In the genomic region with DNA sequence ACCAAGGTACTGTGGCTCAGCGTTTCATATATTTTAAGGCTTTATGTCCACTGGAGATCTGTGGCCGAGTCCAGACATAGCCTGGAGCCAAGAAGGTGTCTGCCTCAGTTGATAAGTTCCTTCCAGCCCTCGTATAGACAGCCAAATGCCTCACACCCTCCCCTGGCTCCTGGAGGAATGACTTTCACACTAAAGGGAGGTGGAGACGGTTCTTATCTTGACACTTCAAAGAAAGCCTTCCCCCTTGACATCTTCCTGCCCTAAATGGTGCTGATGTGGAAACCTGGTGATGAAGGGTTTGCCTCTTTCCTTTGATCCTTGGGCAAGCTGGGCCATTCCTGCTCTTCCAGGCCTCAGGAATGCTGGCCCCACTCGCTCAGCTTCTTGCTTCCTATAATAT, we compare ENCODE assay signal across 22 cellular contexts.
"Had no signal": no experiment of that assay in that cellular context is flagged by ENCODE, and none has a peak within 500 bp of the region (broad histone marks: within the 10 kb centered on the region; RNA-seq: fewer than 3 reads in every experiment).

No MANE protein-coding gene starts in this region.

- H3K36me3 Mint-ChIP-seq: activated CD8-positive, alpha-beta memory T cell treated with anti-CD3 and anti-CD28 coated beads, Interleukin-2, amount 10 ng/mL, durations not matched to agents 7 days and 5 days; activated naive CD4-positive, alpha-beta T cell treated with anti-CD3 and anti-CD28 coated beads, Interleukin-2, amount 10 ng/mL, durations not matched to agents 7 days and 5 days; naive thymus-derived CD8-positive, alpha-beta T cell had no signal

- H3K36me3 ChIP-seq: lower lobe of right lung, ovary, prostate gland, spleen, thyroid gland had no signal

- DNase-seq: activated CD4-positive, alpha-beta T cell treated with anti-CD3 and anti-CD28 coated beads, Interleukin-2, amount 10 ng/mL, durations not matched to agents 24 days and 14 days; activated CD8-positive, alpha-beta memory T cell treated with anti-CD3 and anti-CD28 coated beads, Interleukin-2, amount 10 ng/mL, durations not matched to agents 7 days and 5 days; activated CD8-positive, alpha-beta T cell treated with anti-CD3 and anti-CD28 coated beads for 36 hours; activated effector memory CD4-positive, alpha-beta T cell treated with anti-CD3 and anti-CD28 coated beads, Interleukin-2, amount 50 U/mL, for 16 hours; activated naive CD4-positive, alpha-beta T cell treated with anti-CD3 and anti-CD28 coated beads, Interleukin-2, amount 10 ng/mL, durations not matched to agents 7 days and 5 days; activated T-cell treated with anti-CD3 and anti-CD28 coated beads for 4 hours; body of pancreas; effector CD4-positive, alpha-beta T cell; erythroblast; foreskin melanocyte; left colon; lower lobe of right lung; naive thymus-derived CD8-positive, alpha-beta T cell; ovary; spleen; stimulated activated CD4-positive, alpha-beta T cell treated with anti-CD3 and anti-CD28 coated beads, Interleukin-4, amount 100 ng/mL, for 24 hours; substantia nigra; thyroid gland had no signal

- H3K79me2 ChIP-seq: hepatocyte had no signal

- H3K4me3 ChIP-seq: body of pancreas, hepatocyte, lower lobe of right lung, ovary, prostate gland, spleen, thyroid gland had no signal

- H3K9me3 Mint-ChIP-seq: activated CD4-positive, alpha-beta T cell treated with anti-CD3 and anti-CD28 coated beads, Interleukin-2, amount 10 ng/mL, durations not matched to agents 24 days and 14 days; activated CD8-positive, alpha-beta T cell treated with anti-CD3 and anti-CD28 coated beads for 36 hours; stimulated activated naive CD8-positive, alpha-beta T cell treated with anti-CD3 and anti-CD28 coated beads, Interleukin-15, Interleukin-2, amounts not matched to agents 100 ng/mL and 50 ng/mL, for 24 hours had no signal

- H3K4me2 ChIP-seq: hepatocyte had no signal

- H3K4me1 Mint-ChIP-seq: activated CD4-positive, alpha-beta T cell treated with anti-CD3 and anti-CD28 coated beads, Interleukin-2, amount 10 ng/mL, durations not matched to agents 24 days and 14 days; activated CD8-positive, alpha-beta memory T cell treated with anti-CD3 and anti-CD28 coated beads, Interleukin-2, amount 10 ng/mL, durations not matched to agents 7 days and 5 days; activated naive CD4-positive, alpha-beta T cell treated with anti-CD3 and anti-CD28 coated beads, Interleukin-2, amount 10 ng/mL, durations not matched to agents 7 days and 5 days; naive thymus-derived CD8-positive, alpha-beta T cell had no signal

- H3K27ac ChIP-seq: body of pancreas, hepatocyte, lower lobe of right lung, ovary, prostate gland, spleen, thyroid gland, VCaP had no signal

- H3K9me3 ChIP-seq: body of pancreas, lower lobe of right lung, ovary, prostate gland, spleen, thyroid gland had no signal

- H3K27ac Mint-ChIP-seq: activated CD4-positive, alpha-beta T cell treated with anti-CD3 and anti-CD28 coated beads, Interleukin-2, amount 10 ng/mL, durations not matched to agents 24 days and 14 days; activated CD8-positive, alpha-beta memory T cell treated with anti-CD3 and anti-CD28 coated beads, Interleukin-2, amount 10 ng/mL, durations not matched to agents 7 days and 5 days; activated CD8-positive, alpha-beta T cell treated with anti-CD3 and anti-CD28 coated beads for 36 hours; activated naive CD4-positive, alpha-beta T cell treated with anti-CD3 and anti-CD28 coated beads, Interleukin-2, amount 10 ng/mL, durations not matched to agents 7 days and 5 days; naive thymus-derived CD8-positive, alpha-beta T cell; stimulated activated naive CD8-positive, alpha-beta T cell treated with anti-CD3 and anti-CD28 coated beads, Interleukin-15, Interleukin-2, amounts not matched to agents 100 ng/mL and 50 ng/mL, for 24 hours had no signal

- H3K4me3 Mint-ChIP-seq: activated CD4-positive, alpha-beta T cell treated with anti-CD3 and anti-CD28 coated beads, Interleukin-2, amount 10 ng/mL, durations not matched to agents 24 days and 14 days; activated CD8-positive, alpha-beta memory T cell treated with anti-CD3 and anti-CD28 coated beads, Interleukin-2, amount 10 ng/mL, durations not matched to agents 7 days and 5 days; activated CD8-positive, alpha-beta T cell treated with anti-CD3 and anti-CD28 coated beads for 36 hours; activated naive CD4-positive, alpha-beta T cell treated with anti-CD3 and anti-CD28 coated beads, Interleukin-2, amount 10 ng/mL, durations not matched to agents 7 days and 5 days; naive thymus-derived CD8-positive, alpha-beta T cell; stimulated activated naive CD8-positive, alpha-beta T cell treated with anti-CD3 and anti-CD28 coated beads, Interleukin-15, Interleukin-2, amounts not matched to agents 100 ng/mL and 50 ng/mL, for 24 hours had no signal

- H3K27me3 ChIP-seq: body of pancreas, hepatocyte, ovary, spleen, thyroid gland had no signal

- H2AFZ ChIP-seq: hepatocyte had no signal

- H3K27me3 Mint-ChIP-seq: activated CD4-positive, alpha-beta T cell treated with anti-CD3 and anti-CD28 coated beads, Interleukin-2, amount 10 ng/mL, durations not matched to agents 24 days and 14 days; activated CD8-positive, alpha-beta memory T cell treated with anti-CD3 and anti-CD28 coated beads, Interleukin-2, amount 10 ng/mL, durations not matched to agents 7 days and 5 days; activated CD8-positive, alpha-beta T cell treated with anti-CD3 and anti-CD28 coated beads for 36 hours; activated naive CD4-positive, alpha-beta T cell treated with anti-CD3 and anti-CD28 coated beads, Interleukin-2, amount 10 ng/mL, durations not matched to agents 7 days and 5 days; stimulated activated naive CD8-positive, alpha-beta T cell treated with anti-CD3 and anti-CD28 coated beads, Interleukin-15, Interleukin-2, amounts not matched to agents 100 ng/mL and 50 ng/mL, for 24 hours had no signal

- H3K4me1 ChIP-seq: body of pancreas, lower lobe of right lung, prostate gland, spleen had no signal
